ENCODE assay signal across 8 cellular contexts in genomic region chr7:139035588-139036353, GRCh38. TPM values are rescaled to one million over a fixed set of nuclear protein-coding genes. Genes with fewer than 3 reads are reported as not detected.
DNase-seq lines count a peak whose midpoint lies in the region; ATAC-seq lines count a peak whose summit lies in the region.

Gene ZC3HAV1L, minus strand, starts transcription at chr7:139036042. Its CDS starts 25 bp downstream, at chr7:139036017.

- H3K27ac ChIP-seq in BLaER1 treated with 17β-estradiol and CSF1 and Interleukin-3, amounts not matched to agents 10 nM and 100 nM: peak within 1 kb of the TSS; percentile 69 to 97 (median 92)
- peak within 1 kb of the TSS; percentile 39 for H3K27ac ChIP-seq in epithelial cell of prostate
- H3K27ac ChIP-seq in stomach smooth muscle (ENCODE audit: low read length): peak within 1 kb of the TSS; percentile 41

- peaks cover 22% of the 10 kb centered on the region for H3K36me3 Mint-ChIP-seq in activated CD8-positive, alpha-beta memory T cell treated with anti-CD3 and anti-CD28 coated beads, Interleukin-2, amount 10 ng/mL, durations not matched to agents 7 days and 5 days

- peaks cover 26 to 46% (median 41%) of the 10 kb centered on the region in 10 experiments for H3K4me1 ChIP-seq in BLaER1 treated with 17β-estradiol and CSF1 and Interleukin-3, amounts not matched to agents 10 nM and 100 nM
- peaks cover 4% of the 10 kb centered on the region for H3K4me1 ChIP-seq in mucosa of stomach (ENCODE audit: control insufficient read depth, insufficient read depth, low read length)
- H3K4me1 ChIP-seq in stomach smooth muscle (ENCODE audit: control insufficient read depth, insufficient read depth, low read length): peaks cover 19% of the 10 kb centered on the region

- no peaks in the 10 kb centered on the region for H3K9me3 ChIP-seq in BLaER1 treated with 17β-estradiol and CSF1 and Interleukin-3, amounts not matched to agents 10 nM and 100 nM (replicated peaks in 1 of 11)
- no peaks in the 10 kb centered on the region for H3K9me3 ChIP-seq in mucosa of stomach (ENCODE audit: control insufficient read depth, low read length)
- no peaks in the 10 kb centered on the region for H3K9me3 ChIP-seq in stomach smooth muscle (ENCODE audit: control insufficient read depth in 2 of 2, low read length in 2 of 2)

- peak within 1 kb of the TSS; percentile 80 to 97 (median 93) for H3K9ac ChIP-seq in BLaER1 treated with 17β-estradiol and CSF1 and Interleukin-3, amounts not matched to agents 10 nM and 100 nM
- peak within 1 kb of the TSS; percentile 68 for H3K9ac ChIP-seq in mucosa of stomach (ENCODE audit: low read length)
- peak within 1 kb of the TSS; percentile 62 to 67 for H3K9ac ChIP-seq in stomach smooth muscle (ENCODE audit: low read length in 2 of 2)

- H3K27me3 Mint-ChIP-seq in activated CD8-positive, alpha-beta memory T cell treated with anti-CD3 and anti-CD28 coated beads, Interleukin-2, amount 10 ng/mL, durations not matched to agents 7 days and 5 days: peaks cover 7% of the 10 kb centered on the region

- peaks cover 32% of the 10 kb centered on the region for H3K4me1 Mint-ChIP-seq in activated CD8-positive, alpha-beta memory T cell treated with anti-CD3 and anti-CD28 coated beads, Interleukin-2, amount 10 ng/mL, durations not matched to agents 7 days and 5 days

- peaks cover 21 to 38% (median 32%) of the 10 kb centered on the region in 11 experiments for H3K36me3 ChIP-seq in BLaER1 treated with 17β-estradiol and CSF1 and Interleukin-3, amounts not matched to agents 10 nM and 100 nM
- H3K36me3 ChIP-seq in mucosa of stomach (ENCODE audit: control insufficient read depth, insufficient read depth, low read length) (no peaks in the 10 kb centered on the region), stomach smooth muscle (ENCODE audit: control insufficient read depth in 2 of 2, insufficient read depth in 2 of 2, low read length in 2 of 2) (peaks cover 2 to 8% of the 10 kb centered on the region in 2 donors)

- peak within 1 kb of the TSS; percentile 75 for H3K4me3 Mint-ChIP-seq in activated CD8-positive, alpha-beta memory T cell treated with anti-CD3 and anti-CD28 coated beads, Interleukin-2, amount 10 ng/mL, durations not matched to agents 7 days and 5 days

- peaks cover 0 to 23% (median 9%) of the 10 kb centered on the region in 11 experiments; a peak in 12 of 22 replicates for H4K20me1 ChIP-seq in BLaER1 treated with 17β-estradiol and CSF1 and Interleukin-3, amounts not matched to agents 10 nM and 100 nM

- H3K4me3 ChIP-seq in BLaER1 treated with 17β-estradiol and CSF1 and Interleukin-3, amounts not matched to agents 10 nM and 100 nM: peak within 1 kb of the TSS; percentile 69 to 93 (median 83)
- H3K4me3 ChIP-seq in mucosa of stomach (ENCODE audit: low read length): peak within 1 kb of the TSS; percentile 8
- H3K4me3 ChIP-seq in stomach smooth muscle (ENCODE audit: low read length in 2 of 2): peak within 1 kb of the TSS; percentile 69 to 82

- no peaks in the 10 kb centered on the region for H3K9me3 Mint-ChIP-seq in activated CD8-positive, alpha-beta memory T cell treated with anti-CD3 and anti-CD28 coated beads, Interleukin-2, amount 10 ng/mL, durations not matched to agents 7 days and 5 days (ENCODE audit: low read depth)

- DNase-seq in NCI-H460 (ENCODE audit: extremely low read depth, low read depth): peak; percentile 52
- DNase-seq in activated CD8-positive, alpha-beta memory T cell treated with anti-CD3 and anti-CD28 coated beads, Interleukin-2, amount 10 ng/mL, durations not matched to agents 7 days and 5 days: peak; percentile 66
- no peak for DNase-seq in epithelial cell of prostate (ENCODE audit: low read depth, low spot score)

- peak within 1 kb of the TSS; percentile 77 for H3K27ac Mint-ChIP-seq in activated CD8-positive, alpha-beta memory T cell treated with anti-CD3 and anti-CD28 coated beads, Interleukin-2, amount 10 ng/mL, durations not matched to agents 7 days and 5 days

- H3K4me2 ChIP-seq in BLaER1 treated with 17β-estradiol and CSF1 and Interleukin-3, amounts not matched to agents 10 nM and 100 nM: peak within 1 kb of the TSS; percentile 85 to 99 (median 97)

- no peaks in the 10 kb centered on the region for H3K27me3 ChIP-seq in BLaER1 treated with 17β-estradiol and CSF1 and Interleukin-3, amounts not matched to agents 10 nM and 100 nM
- no peaks in the 10 kb centered on the region for H3K27me3 ChIP-seq in mucosa of stomach (ENCODE audit: control insufficient read depth, insufficient read depth, low read length)
- H3K27me3 ChIP-seq in stomach smooth muscle (ENCODE audit: control insufficient read depth in 1 of 2, insufficient read depth in 2 of 2, low read length in 2 of 2): no peaks in the 10 kb centered on the region

- ATAC-seq in GM19025 (IDR thresholded peaks at IDR 0.05; ENCODE audit: low read depth, unreplicated experiment): peak; percentile 82
- ATAC-seq in HG03159 (IDR thresholded peaks at IDR 0.05; ENCODE audit: unreplicated experiment): peak; percentile 60
- peak; percentile 87 for ATAC-seq in activated CD8-positive, alpha-beta memory T cell treated with anti-CD3 and anti-CD28 coated beads, Interleukin-2, amount 10 ng/mL, durations not matched to agents 7 days and 5 days

- CTCF ChIA-PET in activated CD8-positive, alpha-beta memory T cell treated with anti-CD3 and anti-CD28 coated beads, Interleukin-2, amount 10 ng/mL, durations not matched to agents 7 days and 5 days (lab: Charles Lee): interaction anchor here (0.7 to 2.1 kb wide), 7 partner anchors 9 to 149 kb away, joined by 3 to 12 read pairs (median 3); no protein-coding TSS in a partner anchor

RNA-seq across cellular contexts. Expression of gene ZC3HAV1L, which starts in this region (rescaled TPM):
- total RNA-seq in NCI-H460 (2014; rRNA removed; shearing (Covaris generic)): 11.4 and 12.4 TPM in 2 replicates
- polyA plus RNA-seq in NCI-H460 (2014; cell fraction: nucleus; rRNA removed): 12.0 and 18.9 TPM in 2 replicates
- 10 to 100 TPM; 15.7 to 17.9 TPM for total RNA-seq in activated CD8-positive, alpha-beta memory T cell treated with anti-CD3 and anti-CD28 coated beads, Interleukin-2, amount 10 ng/mL, durations not matched to agents 7 days and 5 days

Comparison
In these comparisons a context has a peak if more than half of its experiments do, and no peak if none do; other contexts are left out.
1. H3K27ac ChIP-seq: peak in every context shown above with its lines; median percentile 92 in BLaER1 treated with 17β-estradiol and CSF1 and Interleukin-3, amounts not matched to agents 10 nM and 100 nM; 41 in stomach smooth muscle; 39 in epithelial cell of prostate.
2. H3K4me3 ChIP-seq: peak in every context shown above with its lines; median percentile 83 in BLaER1 treated with 17β-estradiol and CSF1 and Interleukin-3, amounts not matched to agents 10 nM and 100 nM; 76 in stomach smooth muscle; 8 in mucosa of stomach.